Comparison of ENCODE assay signal across 8 cellular contexts in genomic region chr11:90476442-90477007, GRCh38.
A peak's percentile ranks its signal among the peaks of the same experiment; 100 is the strongest.
DNase-seq lines count a peak whose midpoint lies in the region; ATAC-seq, FAIRE-seq and TF ChIP-seq lines count a peak whose summit lies in the region.
"Had no signal": no experiment of that assay in that cellular context is flagged by ENCODE, and none has a peak within 500 bp of the region (broad histone marks: within the 10 kb centered on the region; RNA-seq: fewer than 3 reads in every experiment).

No MANE protein-coding gene starts in this region.

- peak; percentile 67 for ATAC-seq in GM21786 (IDR thresholded peaks at IDR 0.05; ENCODE audit: unreplicated experiment)
- ATAC-seq in activated CD4-positive, CD25-positive, alpha-beta regulatory T cell treated with anti-CD3 and anti-CD28 coated beads, Interleukin-2, amount 50 U/mL, for 24 hours, result no peak
- ATAC-seq: T-cell had no signal

- DNase-seq in NCI-H2196 treated with DMSO at 0.1 percent for 48 hours (lab: John Stamatoyannopoulos, UW; ENCODE audit: unreplicated experiment) (peak; percentile 2), astrocyte (ENCODE audit: low read depth) (peak; percentile 29), DMS153 treated with DMSO at 0.1 percent for 48 hours (lab: John Stamatoyannopoulos, UW; ENCODE audit: unreplicated experiment) (no peak)

- no peaks in the 10 kb centered on the region for H4K20me1 ChIP-seq in astrocyte (ENCODE audit: insufficient read depth, low read length)

- no peak overlapping the region for H3K27ac ChIP-seq in astrocyte (ENCODE audit: low read depth, low read length)
- H3K27ac ChIP-seq in liver (ENCODE audit: low read depth in 1 of 2, low read length in 2 of 2), result no peak overlapping the region

- FAIRE-seq in astrocyte (lab: Jason Lieb, UNC), result no peak

- H3K4me2 ChIP-seq in astrocyte (ENCODE audit: low read length), result no peak overlapping the region

- no peak overlapping the region for H2AFZ ChIP-seq in astrocyte (ENCODE audit: low read depth, low read length)

- no peaks in the 10 kb centered on the region for H3K79me2 ChIP-seq in astrocyte (ENCODE audit: insufficient read depth, low read length)

- TF ChIP-seq CTCF in GM12875 (IDR thresholded peaks at IDR 0.05; ENCODE audit: borderline replicate concordance, insufficient read depth, low read depth, low read length) (peak; percentile 31; the same call in 1 of the 2 replicates), astrocyte (IDR thresholded peaks at IDR 0.05; ENCODE audit: insufficient read depth, low read depth, low read length) (peak; percentile 39), liver (IDR thresholded peaks at IDR 0.05; ENCODE audit: low read depth, low read length, missing input control) (peak; percentile 43)

- no peaks in the 10 kb centered on the region for H3K4me1 ChIP-seq in astrocyte (ENCODE audit: insufficient read depth, low read length)
- H3K4me1 ChIP-seq in liver (ENCODE audit: control insufficient read depth in 4 of 4, insufficient read depth in 4 of 4, low read length in 3 of 4), result no peaks in the 10 kb centered on the region

- no peak overlapping the region for H3K27ac Mint-ChIP-seq in astrocyte (ENCODE audit: unreplicated experiment)
- H3K27ac Mint-ChIP-seq: T-cell had no signal

- H3K9ac ChIP-seq in astrocyte (ENCODE audit: low read length) (no peak overlapping the region), liver (ENCODE audit: low read depth in 1 of 2, low read length in 2 of 2) (no peak overlapping the region)

- H3K27me3 ChIP-seq in astrocyte (ENCODE audit: insufficient read depth, low read length), result no peaks in the 10 kb centered on the region
- no peaks in the 10 kb centered on the region for H3K27me3 ChIP-seq in liver (ENCODE audit: control insufficient read depth in 4 of 4, insufficient read depth in 4 of 4, low read length in 3 of 4)

- TF ChIP-seq RAD21 in liver (IDR thresholded peaks at IDR 0.05), result peak; percentile 65 to 77

- H3K4me3 ChIP-seq in GM12875 (ENCODE audit: low read depth, low read length), result no peak overlapping the region
- H3K4me3 ChIP-seq in astrocyte (ENCODE audit: insufficient read depth, low read depth, low read length), result no peak overlapping the region
- no peak overlapping the region for H3K4me3 ChIP-seq in liver (ENCODE audit: low read depth in 1 of 3, low read length in 3 of 3)

- H3K27me3 Mint-ChIP-seq in astrocyte (ENCODE audit: low read depth, unreplicated experiment), result no peaks in the 10 kb centered on the region

- H3K9me3 ChIP-seq in astrocyte (ENCODE audit: insufficient read depth, low read depth, low read length) (no peaks in the 10 kb centered on the region), liver (ENCODE audit: control insufficient read depth in 4 of 4, low read length in 3 of 4) (no peaks in the 10 kb centered on the region)

- H3K9me3 Mint-ChIP-seq in astrocyte (ENCODE audit: unreplicated experiment), result no peaks in the 10 kb centered on the region

- no peak overlapping the region for H3K4me3 Mint-ChIP-seq in astrocyte (ENCODE audit: unreplicated experiment)
- H3K4me3 Mint-ChIP-seq: T-cell had no signal

- H3K4me1 Mint-ChIP-seq in astrocyte (ENCODE audit: low read depth, unreplicated experiment), result no peaks in the 10 kb centered on the region
- H3K4me1 Mint-ChIP-seq: T-cell had no signal

- WGBS in liver, result 45% methylated on average over 2 of the region's 2 CpGs

- H3K36me3 Mint-ChIP-seq in astrocyte (ENCODE audit: low read depth, unreplicated experiment), result no peaks in the 10 kb centered on the region
- H3K36me3 Mint-ChIP-seq: T-cell had no signal

- H3K36me3 ChIP-seq in astrocyte (ENCODE audit: insufficient read depth, low read length) (no peaks in the 10 kb centered on the region), liver (ENCODE audit: control insufficient read depth in 4 of 4, insufficient read depth in 3 of 4, low read depth in 1 of 4, low read length in 3 of 4) (no peaks in the 10 kb centered on the region)

TF ChIP-seq in liver, 16 proteins besides CTCF, POLR2A, EP300 and RAD21:
- TF ChIP-seq JUND (IDR thresholded peaks at IDR 0.05), result peak; percentile 41 to 50
- peak; percentile 33 for TF ChIP-seq ATF3 (IDR thresholded peaks at IDR 0.05)
- TF ChIP-seq FOXA2 (IDR thresholded peaks at IDR 0.05), result no peak
